ENCODE assay signal across 16 cellular contexts in genomic region chr1:58888776-58889341, GRCh38.
"Had no signal": no experiment of that assay in that cellular context is flagged by ENCODE, and none has a peak within 500 bp of the region (broad histone marks: within the 10 kb centered on the region; RNA-seq: fewer than 3 reads in every experiment).

No MANE protein-coding gene starts in this region.

- H3K36me3 ChIP-seq: lower lobe of right lung, neutrophil, prostate gland had no signal

- ATAC-seq: activated CD8-positive, alpha-beta T cell treated with anti-CD3 and anti-CD28 coated beads, Interleukin-2, amount 10 ng/mL, durations not matched to agents 7 days and 5 days; activated T-helper 17 cell treated with anti-CD3 and anti-CD28 coated beads, Interleukin-2, amount 50 U/mL, for 72 hours; body of pancreas; left cardiac atrium; lower lobe of right lung; naive thymus-derived CD4-positive, alpha-beta T cell; sciatic nerve; WTC11 had no signal

- DNase-seq: activated CD4-positive, alpha-beta T cell treated with anti-CD3 and anti-CD28 coated beads for 48 hours; activated CD8-positive, alpha-beta memory T cell treated with anti-CD3 and anti-CD28 coated beads, Interleukin-2, amount 50 U/mL, for 48 hours; activated CD8-positive, alpha-beta T cell treated with anti-CD3 and anti-CD28 coated beads, Interleukin-2, amount 10 ng/mL, durations not matched to agents 7 days and 5 days; amniotic stem cell; body of pancreas; left cardiac atrium; lower lobe of right lung; naive thymus-derived CD4-positive, alpha-beta T cell; stimulated activated CD4-positive, alpha-beta T cell treated with anti-CD3 and anti-CD28 coated beads, Interleukin-12 subunit alpha, Interleukin-12 subunit beta, amount 100 ng/mL, for 4 hours; stimulated activated naive CD4-positive, alpha-beta T cell; substantia nigra had no signal

- H3K9me3 ChIP-seq: body of pancreas, lower lobe of right lung, neutrophil, prostate gland had no signal

- H3K27me3 ChIP-seq: body of pancreas, neutrophil had no signal

- H3K27ac ChIP-seq: body of pancreas, lower lobe of right lung, neutrophil, prostate gland had no signal

- H3K4me3 ChIP-seq: body of pancreas, lower lobe of right lung, prostate gland had no signal
